In the genomic region with DNA sequence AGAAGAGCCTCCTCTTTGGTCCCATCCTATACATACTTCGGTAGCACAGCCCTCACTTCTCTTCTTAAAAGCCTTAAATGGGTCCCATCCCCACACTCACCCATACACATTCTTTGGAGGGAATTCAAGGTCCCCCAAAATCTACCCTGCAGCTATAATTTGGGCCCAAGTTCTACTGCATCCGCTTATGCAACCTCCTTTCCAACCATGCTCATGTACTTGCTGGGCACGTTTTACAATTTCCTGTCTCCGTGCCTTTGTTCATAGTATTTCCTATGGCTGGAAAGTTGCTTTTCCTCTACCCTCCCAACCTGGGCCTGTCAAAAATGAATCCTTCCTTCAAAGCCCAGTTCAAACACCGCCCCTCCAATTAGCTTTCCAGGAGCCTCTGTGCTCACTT, we compare ENCODE assay signal across 11 cellular contexts.
DNase-seq lines count a peak whose midpoint lies in the region; ATAC-seq and TF ChIP-seq lines count a peak whose summit lies in the region.
"Had no signal": no experiment of that assay in that cellular context is flagged by ENCODE, and none has a peak within 500 bp of the region (broad histone marks: within the 10 kb centered on the region; RNA-seq: fewer than 3 reads in every experiment).

No MANE protein-coding gene starts in this region.

- TF ChIP-seq EP300 in SK-N-SH (IDR thresholded peaks at IDR 0.05; ENCODE audit: borderline replicate concordance in 1 of 2, low read depth in 1 of 2, low read length in 1 of 2): no peak

- H4K20me1 ChIP-seq in SK-N-SH (ENCODE audit: insufficient read depth) (peaks cover 19% of the 10 kb centered on the region; the same call in 1 of the 2 replicates), osteoblast (ENCODE audit: insufficient read depth, low read length) (peaks cover 16% of the 10 kb centered on the region)

- no peaks in the 10 kb centered on the region for H3K9me3 ChIP-seq in lung (ENCODE audit: control insufficient read depth in 2 of 2, insufficient read depth in 1 of 2, low read length in 1 of 2)
- H3K9me3 ChIP-seq in thyroid gland: no peaks in the 10 kb centered on the region
- no peaks in the 10 kb centered on the region for H3K9me3 ChIP-seq in SK-N-SH
- H3K9me3 ChIP-seq in osteoblast (ENCODE audit: low read depth, low read length): no peaks in the 10 kb centered on the region

- H3K4me2 ChIP-seq in SK-N-SH: no peak overlapping the region
- no peak overlapping the region for H3K4me2 ChIP-seq in osteoblast (ENCODE audit: insufficient read depth, low read length)
- H3K4me2 ChIP-seq: PC-9 had no signal

- no peak overlapping the region for H3K4me3 Mint-ChIP-seq in activated naive CD8-positive, alpha-beta T cell treated with anti-CD3 and anti-CD28 coated beads, Interleukin-2, amount 10 ng/mL, durations not matched to agents 7 days and 5 days
- no peak overlapping the region for H3K4me3 Mint-ChIP-seq in activated naive CD8-positive, alpha-beta T cell treated with anti-CD3 and anti-CD28 coated beads, Interleukin-2, amount 50 U/mL, for 24 hours
- no peak overlapping the region; the same call in 1 of the 2 replicates for H3K4me3 Mint-ChIP-seq in WTC11

- peak overlapping the region; percentile 5 for H3K27ac Mint-ChIP-seq in activated naive CD8-positive, alpha-beta T cell treated with anti-CD3 and anti-CD28 coated beads, Interleukin-2, amount 10 ng/mL, durations not matched to agents 7 days and 5 days
- no peak overlapping the region for H3K27ac Mint-ChIP-seq in activated naive CD8-positive, alpha-beta T cell treated with anti-CD3 and anti-CD28 coated beads, Interleukin-2, amount 50 U/mL, for 24 hours
- H3K27ac Mint-ChIP-seq in WTC11: peak overlapping the region; percentile 77

- H2AFZ ChIP-seq in SK-N-SH (ENCODE audit: low read depth) (no peak overlapping the region), osteoblast (ENCODE audit: low read length) (no peak overlapping the region)
- H2AFZ ChIP-seq: PC-9 had no signal

- H3K36me3 ChIP-seq in lung (ENCODE audit: control insufficient read depth in 2 of 2, insufficient read depth in 2 of 2, low read length in 2 of 2) (peaks cover 6 to 9% of the 10 kb centered on the region in 2 donors), thyroid gland (no peaks in the 10 kb centered on the region), SK-N-SH (replicated peaks in 1 of 2; ENCODE audit: control insufficient read depth in 1 of 2, insufficient read depth in 2 of 2, low read length in 1 of 2) (peaks cover 53 to 55% of the 10 kb centered on the region in 2 experiments), osteoblast (ENCODE audit: insufficient read depth, low read length) (peaks cover 58% of the 10 kb centered on the region)

- no peaks in the 10 kb centered on the region for H3K27me3 Mint-ChIP-seq in activated naive CD8-positive, alpha-beta T cell treated with anti-CD3 and anti-CD28 coated beads, Interleukin-2, amount 10 ng/mL, durations not matched to agents 7 days and 5 days
- H3K27me3 Mint-ChIP-seq in activated naive CD8-positive, alpha-beta T cell treated with anti-CD3 and anti-CD28 coated beads, Interleukin-2, amount 50 U/mL, for 24 hours: no peaks in the 10 kb centered on the region
- H3K27me3 Mint-ChIP-seq in WTC11 (ENCODE audit: low read depth): no peaks in the 10 kb centered on the region

- TF ChIP-seq CTCF in WTC11 (IDR thresholded peaks at IDR 0.05): no peak
- TF ChIP-seq CTCF in lung (IDR thresholded peaks at IDR 0.05; ENCODE audit: control extremely low read depth, extremely low read depth): no peak
- no peak for TF ChIP-seq CTCF in thyroid gland (IDR thresholded peaks at IDR 0.05)
- no peak for TF ChIP-seq CTCF in SK-N-SH (IDR thresholded peaks at IDR 0.05)
- TF ChIP-seq CTCF in osteoblast (IDR thresholded peaks at IDR 0.05; ENCODE audit: extremely low read depth, low read depth, low read length): no peak

- H3F3A ChIP-seq in SK-N-SH (replicated peaks; ENCODE audit: insufficient read depth): peaks cover 19% of the 10 kb centered on the region

- no peak for DNase-seq in activated naive CD8-positive, alpha-beta T cell treated with anti-CD3 and anti-CD28 coated beads, Interleukin-2, amount 10 ng/mL, durations not matched to agents 7 days and 5 days
- DNase-seq in activated naive CD8-positive, alpha-beta T cell treated with anti-CD3 and anti-CD28 coated beads, Interleukin-2, amount 50 U/mL, for 24 hours: no peak
- DNase-seq in WTC11 (ENCODE audit: low spot score) (no peak), lung (ENCODE audit: low spot score) (no peak), thyroid gland (no peak), SK-N-SH (no peak), osteoblast (ENCODE audit: insufficient read length, low spot score, missing footprints) (no peak)
- DNase-seq: MM.1S, PC-9 had no signal

- CTCF ChIA-PET in WTC11 (lab: Charles Lee) (interaction anchor here (0.8 to 1.9 kb wide), 4 partner anchors 8 to 47 kb away, joined by 3 to 8 read pairs (median 4); no protein-coding TSS in a partner anchor), SK-N-SH (lab: Yijun Ruan, JAX) (no interaction called here)

- no peak for TF ChIP-seq POLR2A in thyroid gland (IDR thresholded peaks at IDR 0.05)

- H3K36me3 Mint-ChIP-seq in activated naive CD8-positive, alpha-beta T cell treated with anti-CD3 and anti-CD28 coated beads, Interleukin-2, amount 10 ng/mL, durations not matched to agents 7 days and 5 days: peaks cover 31% of the 10 kb centered on the region
- H3K36me3 Mint-ChIP-seq in activated naive CD8-positive, alpha-beta T cell treated with anti-CD3 and anti-CD28 coated beads, Interleukin-2, amount 50 U/mL, for 24 hours (ENCODE audit: low read depth): peaks cover 30% of the 10 kb centered on the region
- H3K36me3 Mint-ChIP-seq in WTC11: peaks cover 9% of the 10 kb centered on the region; the same call in 1 of the 2 replicates

- POLR2A ChIA-PET in activated naive CD8-positive, alpha-beta T cell treated with anti-CD3 and anti-CD28 coated beads, Interleukin-2, amount 10 ng/mL, durations not matched to agents 7 days and 5 days (lab: Charles Lee): no interaction called here
- POLR2A ChIA-PET in WTC11 (lab: Charles Lee): no interaction called here
- POLR2A ChIA-PET in SK-N-SH (lab: Yijun Ruan, JAX): interaction anchor here (0.6 kb wide), 1 partner anchor 400 kb away, joined by 3 read pairs; a partner anchor contains a TSS

- H3K9ac ChIP-seq in SK-N-SH: no peak overlapping the region

- H3K27me3 ChIP-seq in lung (ENCODE audit: control insufficient read depth, insufficient read depth): no peaks in the 10 kb centered on the region
- H3K27me3 ChIP-seq in thyroid gland: no peaks in the 10 kb centered on the region
- H3K27me3 ChIP-seq in SK-N-SH (ENCODE audit: insufficient read depth): no peaks in the 10 kb centered on the region
- H3K27me3 ChIP-seq in osteoblast (ENCODE audit: insufficient read depth, low read length): no peaks in the 10 kb centered on the region

- H3K9me2 ChIP-seq in SK-N-SH: no peaks in the 10 kb centered on the region

- H3K4me3 ChIP-seq in lung (no peak overlapping the region), thyroid gland (replicated peaks in 1 of 3) (no peak overlapping the region), SK-N-SH (ENCODE audit: low read depth in 2 of 2, low read length in 1 of 2) (no peak overlapping the region), osteoblast (ENCODE audit: insufficient read depth, low read length) (no peak overlapping the region)
- H3K4me3 ChIP-seq: PC-9, skin epidermis had no signal

- peaks cover 16% of the 10 kb centered on the region for H3K4me1 Mint-ChIP-seq in activated naive CD8-positive, alpha-beta T cell treated with anti-CD3 and anti-CD28 coated beads, Interleukin-2, amount 10 ng/mL, durations not matched to agents 7 days and 5 days
- peaks cover 27% of the 10 kb centered on the region for H3K4me1 Mint-ChIP-seq in activated naive CD8-positive, alpha-beta T cell treated with anti-CD3 and anti-CD28 coated beads, Interleukin-2, amount 50 U/mL, for 24 hours
- H3K4me1 Mint-ChIP-seq in WTC11: peaks cover 21% of the 10 kb centered on the region

- intact Hi-C loops in thyroid gland (cut with DNase I): no loop called here

- H3K27ac ChIP-seq in lung (ENCODE audit: low read depth in 1 of 2, low read length in 1 of 2) (peak overlapping the region; percentile 17 to 50), thyroid gland (peak overlapping the region; percentile 98 to 99 (median 98)), SK-N-SH (ENCODE audit: low read depth in 2 of 2, low read length in 1 of 2) (no peak overlapping the region; a peak in 1 of 4 replicates), osteoblast (ENCODE audit: low read depth, low read length) (no peak overlapping the region)
- H3K27ac ChIP-seq: PC-9 had no signal

- 32 to 58% methylated on average over 5 of the region's 5 CpGs for WGBS in lung, 2 donors
- WGBS in thyroid gland, 2 donors: 75 to 76% methylated on average over 5 of the region's 5 CpGs
- WGBS in SK-N-SH (ENCODE audit: low lambda C conversion rate): 94% methylated on average over 5 of the region's 5 CpGs

- ATAC-seq in activated naive CD8-positive, alpha-beta T cell treated with anti-CD3 and anti-CD28 coated beads, Interleukin-2, amount 10 ng/mL, durations not matched to agents 7 days and 5 days (ENCODE audit: low read depth): no peak
- ATAC-seq in activated naive CD8-positive, alpha-beta T cell treated with anti-CD3 and anti-CD28 coated beads, Interleukin-2, amount 50 U/mL, for 24 hours: no peak
- no peak for ATAC-seq in WTC11
- no peak for ATAC-seq in lung (ENCODE audit: insufficient read depth, low FRiP score)
- no peak for ATAC-seq in GM21515 (IDR thresholded peaks at IDR 0.05; ENCODE audit: unreplicated experiment)

- peaks cover 93% of the 10 kb centered on the region for H3K79me2 ChIP-seq in SK-N-SH (ENCODE audit: insufficient read depth)
- peaks cover 97% of the 10 kb centered on the region for H3K79me2 ChIP-seq in osteoblast (ENCODE audit: insufficient read depth, low read length)

- H3K9me3 Mint-ChIP-seq in activated naive CD8-positive, alpha-beta T cell treated with anti-CD3 and anti-CD28 coated beads, Interleukin-2, amount 10 ng/mL, durations not matched to agents 7 days and 5 days: no peaks in the 10 kb centered on the region
- no peaks in the 10 kb centered on the region for H3K9me3 Mint-ChIP-seq in activated naive CD8-positive, alpha-beta T cell treated with anti-CD3 and anti-CD28 coated beads, Interleukin-2, amount 50 U/mL, for 24 hours
- H3K9me3 Mint-ChIP-seq in WTC11: no peaks in the 10 kb centered on the region

- H3K4me1 ChIP-seq in lung (ENCODE audit: control insufficient read depth in 2 of 2, insufficient read depth in 2 of 2, low read length in 2 of 2): peaks cover 17 to 28% of the 10 kb centered on the region in 2 donors
- peaks cover 71 to 79% of the 10 kb centered on the region in 2 donors for H3K4me1 ChIP-seq in thyroid gland
- H3K4me1 ChIP-seq in SK-N-SH (ENCODE audit: control insufficient read depth in 1 of 2, insufficient read depth in 2 of 2, low read depth in 1 of 2, low read length in 1 of 2): peaks cover 18 to 29% of the 10 kb centered on the region in 2 experiments; a peak in 3 of 4 replicates
- H3K4me1 ChIP-seq in osteoblast (ENCODE audit: insufficient read depth, low read length): peaks cover 39% of the 10 kb centered on the region

- TF ChIP-seq RAD21 in SK-N-SH (IDR thresholded peaks at IDR 0.05; ENCODE audit: low read length): no peak

TF ChIP-seq in SK-N-SH, 30 proteins besides CTCF, POLR2A, EP300 and RAD21 (continues in another document):
- no peak for TF ChIP-seq MXI1 (IDR thresholded peaks at IDR 0.05; ENCODE audit: low read depth, low read length)

Comparison
In these comparisons a context has a peak if more than half of its experiments do, and no peak if none do; other contexts are left out.
1. H3K27ac ChIP-seq: peak in lung (2 of 2) and thyroid gland (3 of 3); none in SK-N-SH (0 of 2) and osteoblast (single experiment).